1 cellular context compared by ENCODE assay signal in genomic region chr3:46986782-46987484, GRCh38.
TF ChIP-seq lines count a peak whose summit lies in the region.

No MANE protein-coding gene starts in this region.

TF ChIP-seq in H1, 55 proteins besides CTCF, POLR2A, EP300 and RAD21 (continued from another document):
- no peak for TF ChIP-seq JUND (IDR thresholded peaks at IDR 0.05; ENCODE audit: low read length)
- no peak for TF ChIP-seq EGR1 (IDR thresholded peaks at IDR 0.05; ENCODE audit: borderline replicate concordance, low read depth, low read length)
- no peak for TF ChIP-seq SIX5 (IDR thresholded peaks at IDR 0.05; ENCODE audit: low read depth, low read length)
- no peak for TF ChIP-seq GABPA (IDR thresholded peaks at IDR 0.05; ENCODE audit: borderline replicate concordance, insufficient read depth, low read length)
- no peak for TF ChIP-seq CHD2 (IDR thresholded peaks at IDR 0.05; ENCODE audit: low read length)
- TF ChIP-seq TEAD4 (IDR thresholded peaks at IDR 0.05; ENCODE audit: low read depth, low read length), result no peak
